ENCODE assay signal across 1 cellular context in the genomic region with DNA sequence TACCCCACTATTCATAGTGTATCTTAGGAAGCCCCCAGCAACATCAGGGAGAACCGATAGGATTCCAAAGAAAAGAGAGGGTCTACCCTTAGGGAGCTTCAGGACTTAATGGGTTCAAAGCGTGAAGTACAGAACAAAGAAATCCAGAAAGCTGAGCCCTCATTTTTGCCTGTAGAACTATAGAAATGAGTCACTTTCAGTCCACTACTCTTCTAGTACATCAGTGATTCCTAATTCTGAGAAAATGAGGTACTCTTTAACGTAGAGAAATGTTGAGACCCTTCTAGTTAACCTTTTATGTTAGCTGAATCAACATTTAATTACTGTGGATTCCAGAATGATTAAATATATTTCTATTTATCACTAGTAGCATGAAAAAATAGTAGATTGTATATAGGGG.
TF ChIP-seq lines count a peak whose summit lies in the region.

No MANE protein-coding gene starts in this region.

TF ChIP-seq in GM12878, 131 proteins besides CTCF, POLR2A, EP300 and RAD21:
- TF ChIP-seq, protein P1, sequence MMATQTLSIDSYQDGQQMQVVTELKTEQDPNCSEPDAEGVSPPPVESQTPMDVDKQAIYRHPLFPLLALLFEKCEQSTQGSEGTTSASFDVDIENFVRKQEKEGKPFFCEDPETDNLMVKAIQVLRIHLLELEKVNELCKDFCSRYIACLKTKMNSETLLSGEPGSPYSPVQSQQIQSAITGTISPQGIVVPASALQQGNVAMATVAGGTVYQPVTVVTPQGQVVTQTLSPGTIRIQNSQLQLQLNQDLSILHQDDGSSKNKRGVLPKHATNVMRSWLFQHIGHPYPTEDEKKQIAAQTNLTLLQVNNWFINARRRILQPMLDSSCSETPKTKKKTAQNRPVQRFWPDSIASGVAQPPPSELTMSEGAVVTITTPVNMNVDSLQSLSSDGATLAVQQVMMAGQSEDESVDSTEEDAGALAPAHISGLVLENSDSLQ (IDR thresholded peaks at IDR 0.05) = no peak
- TF ChIP-seq SPI1 (IDR thresholded peaks at IDR 0.05; ENCODE audit: borderline replicate concordance, insufficient read depth, low read depth, low read length) = no peak
- no peak for TF ChIP-seq ZBTB40 (IDR thresholded peaks at IDR 0.05; ENCODE audit: borderline replicate concordance)
- TF ChIP-seq JUNB (IDR thresholded peaks at IDR 0.05) = peak; percentile 63
- TF ChIP-seq FOXM1 (IDR thresholded peaks at IDR 0.05; ENCODE audit: low read depth, low read length) = no peak
- TF ChIP-seq, protein P2, sequence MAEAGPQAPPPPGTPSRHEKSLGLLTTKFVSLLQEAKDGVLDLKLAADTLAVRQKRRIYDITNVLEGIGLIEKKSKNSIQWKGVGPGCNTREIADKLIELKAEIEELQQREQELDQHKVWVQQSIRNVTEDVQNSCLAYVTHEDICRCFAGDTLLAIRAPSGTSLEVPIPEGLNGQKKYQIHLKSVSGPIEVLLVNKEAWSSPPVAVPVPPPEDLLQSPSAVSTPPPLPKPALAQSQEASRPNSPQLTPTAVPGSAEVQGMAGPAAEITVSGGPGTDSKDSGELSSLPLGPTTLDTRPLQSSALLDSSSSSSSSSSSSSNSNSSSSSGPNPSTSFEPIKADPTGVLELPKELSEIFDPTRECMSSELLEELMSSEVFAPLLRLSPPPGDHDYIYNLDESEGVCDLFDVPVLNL (IDR thresholded peaks at IDR 0.05; ENCODE audit: low read depth, low read length) = no peak
- no peak for TF ChIP-seq NFXL1 (IDR thresholded peaks at IDR 0.05; ENCODE audit: borderline replicate concordance)
